Comparison of ENCODE assay signal across 13 cellular contexts in the genomic region with DNA sequence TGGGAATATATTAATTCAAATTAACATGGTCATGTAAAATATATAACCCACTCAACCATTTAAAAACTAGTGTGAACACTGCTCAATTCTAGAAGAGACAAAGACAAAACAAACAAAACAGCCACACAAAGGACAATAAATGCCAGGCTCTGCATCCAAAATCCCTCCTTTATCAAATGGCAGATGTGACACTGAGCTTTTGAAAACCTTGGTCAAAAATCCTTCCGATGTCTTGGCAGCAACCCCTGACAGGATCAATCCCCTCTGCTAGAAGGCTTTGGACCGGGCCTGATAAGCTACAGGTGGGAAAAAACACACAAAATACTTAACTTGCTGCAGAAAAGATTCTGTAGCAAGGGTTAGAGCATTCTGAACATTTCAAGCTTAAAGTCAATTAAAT.
DNase-seq lines count a peak whose midpoint lies in the region; ATAC-seq and TF ChIP-seq lines count a peak whose summit lies in the region.
"Had no signal": no experiment of that assay in that cellular context is flagged by ENCODE, and none has a peak within 500 bp of the region (broad histone marks: within the 10 kb centered on the region; RNA-seq: fewer than 3 reads in every experiment).

No MANE protein-coding gene starts in this region.

- no peak for ATAC-seq in GM19467 (IDR thresholded peaks at IDR 0.05; ENCODE audit: unreplicated experiment)
- ATAC-seq: GM12878 had no signal

- DNase-seq in Karpas-422, result no peak
- DNase-seq in caudate nucleus (lab: John Stamatoyannopoulos, UW), result no peak
- peak; percentile 55 for DNase-seq in medulla oblongata (ENCODE audit: extremely low spot score)
- peak; percentile 64 for DNase-seq in superior temporal gyrus (ENCODE audit: extremely low spot score)
- no peak for DNase-seq in thyroid gland
- no peak for DNase-seq in testis
- DNase-seq: CD4-positive, alpha-beta T cell; DMS79; GOT3; HFFc6 had no signal

- intact Hi-C loops in thyroid gland (cut with DNase I), result no loop called here
- intact Hi-C loops in testis (cut with DNase I; ENCODE audit: low total_unique reads), result no loop called here

- H3K9me3 ChIP-seq in Karpas-422 (ENCODE audit: low read length) (no peaks in the 10 kb centered on the region), thyroid gland (no peaks in the 10 kb centered on the region), testis (no peaks in the 10 kb centered on the region)
- H3K9me3 ChIP-seq: HAP-1 had no signal

- no peaks in the 10 kb centered on the region for H4K20me1 ChIP-seq in Karpas-422 (ENCODE audit: insufficient read depth, low read depth, low read length)

- 93 to 98% methylated on average over 2 of the region's 2 CpGs for WGBS in thyroid gland, 2 donors
- WGBS in testis, 2 donors, result 70 to 86% methylated on average over 2 of the region's 2 CpGs

- H3K79me2 ChIP-seq in Karpas-422 (ENCODE audit: low read length), result peaks cover 18% of the 10 kb centered on the region

- H3K27ac ChIP-seq in Karpas-422 (ENCODE audit: low read length) (0 out of 2 replicates have a peak overlapping the region, but pooled peaks have one; percentile 34), caudate nucleus (ENCODE audit: low read depth, low read length) (peak overlapping the region; percentile 69), thyroid gland (no peak overlapping the region), testis (no peak overlapping the region)

- H3K4me2 ChIP-seq in Karpas-422 (ENCODE audit: low read depth, low read length, poor library complexity, severe bottlenecking), result peak overlapping the region; percentile 6

- H3K27me3 ChIP-seq in Karpas-422 (ENCODE audit: low read length) (no peaks in the 10 kb centered on the region), thyroid gland (no peaks in the 10 kb centered on the region), testis (no peaks in the 10 kb centered on the region)

- H3K36me3 ChIP-seq in Karpas-422 (ENCODE audit: insufficient read depth, low read length), result peaks cover 63% of the 10 kb centered on the region
- H3K36me3 ChIP-seq in thyroid gland, result peaks cover 14 to 35% of the 10 kb centered on the region in 2 donors
- H3K36me3 ChIP-seq in testis (ENCODE audit: low read depth, missing control alignments), result no peaks in the 10 kb centered on the region

- no peak overlapping the region for H2AFZ ChIP-seq in Karpas-422 (ENCODE audit: low read length)

- no peak for TF ChIP-seq CTCF in thyroid gland (IDR thresholded peaks at IDR 0.05)
- no peak for TF ChIP-seq CTCF in testis (IDR thresholded peaks at IDR 0.05)

- no peaks in the 10 kb centered on the region for H3K9me2 ChIP-seq in Karpas-422 (replicated peaks; ENCODE audit: insufficient read depth, low read length)

- H3K4me3 ChIP-seq in Karpas-422 (ENCODE audit: low read length), result no peak overlapping the region
- H3K4me3 ChIP-seq in thyroid gland (replicated peaks in 1 of 3), result no peak overlapping the region
- no peak overlapping the region for H3K4me3 ChIP-seq in testis
- H3K4me3 ChIP-seq: GM12878, HAP-1 had no signal

- TF ChIP-seq POLR2A in thyroid gland (IDR thresholded peaks at IDR 0.05) (no peak), testis (IDR thresholded peaks at IDR 0.05) (no peak)

- H3K4me1 ChIP-seq in Karpas-422 (ENCODE audit: low read length), result peaks cover 56% of the 10 kb centered on the region
- no peaks in the 10 kb centered on the region for H3K4me1 ChIP-seq in thyroid gland
- peaks cover 14% of the 10 kb centered on the region for H3K4me1 ChIP-seq in testis
- H3K4me1 ChIP-seq: HAP-1 had no signal

- no peak overlapping the region for H3K9ac ChIP-seq in Karpas-422 (ENCODE audit: low read length)

Comparison
In these comparisons a context has a peak if more than half of its experiments do, and no peak if none do; other contexts are left out.
1. DNase-seq: peak in medulla oblongata (single experiment) and superior temporal gyrus (single experiment); none in Karpas-422 (single experiment), caudate nucleus (0 of 61), thyroid gland (0 of 2) and testis (single experiment).
2. H3K27ac ChIP-seq: peak in Karpas-422 (single experiment) and caudate nucleus (single experiment); none in thyroid gland (0 of 3) and testis (0 of 2).